Comparison of ENCODE assay signal across 6 cellular contexts in genomic region chr1:230495021-230495550, GRCh38.
"Had no signal": no experiment of that assay in that cellular context is flagged by ENCODE, and none has a peak within 500 bp of the region (broad histone marks: within the 10 kb centered on the region; RNA-seq: fewer than 3 reads in every experiment).

No MANE protein-coding gene starts in this region.

- ATAC-seq: natural killer cell had no signal

- DNase-seq: activated CD4-positive, alpha-beta T cell treated with anti-CD3 and anti-CD28 coated beads for 4 hours; activated naive CD4-positive, alpha-beta T cell; glutamatergic neuron; midbrain; natural killer cell; tibial artery had no signal
